In the genomic region with DNA sequence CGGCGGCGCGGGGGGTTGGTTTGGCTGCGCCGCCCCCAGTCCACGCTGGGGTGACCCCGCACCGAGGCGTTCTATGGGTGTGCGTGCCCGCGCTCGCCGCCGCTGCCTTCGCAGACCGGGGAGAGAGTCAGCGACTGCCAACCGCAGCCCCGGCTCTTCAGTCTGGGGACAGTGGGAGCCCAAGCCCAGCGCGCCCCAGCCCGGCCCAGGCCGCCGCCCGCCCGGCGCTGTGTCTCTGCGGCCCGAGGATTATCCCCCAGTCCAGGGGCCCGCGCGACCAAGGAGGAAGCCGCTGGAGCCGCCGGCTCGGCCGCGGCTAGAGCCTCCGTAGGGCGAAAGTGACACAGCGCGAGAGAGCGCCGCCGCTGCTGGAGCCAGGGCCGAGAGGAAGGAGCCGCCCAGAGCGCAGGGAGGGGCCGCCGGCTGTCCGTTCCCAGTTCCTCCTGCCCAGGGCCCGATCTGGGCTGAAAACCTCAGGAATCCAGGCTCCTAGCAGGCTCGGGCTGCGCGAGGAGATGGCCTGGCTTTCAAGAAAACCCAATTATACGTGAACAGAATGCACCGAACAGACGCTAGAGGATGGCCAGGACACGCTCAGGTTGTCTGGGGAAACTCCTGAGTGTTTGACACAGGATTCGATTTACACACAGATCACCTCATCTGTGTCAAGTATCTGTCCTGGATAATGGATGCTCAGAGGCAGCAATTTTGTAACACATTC, we compare ENCODE assay signal across 8 cellular contexts. TPM values are rescaled to one million over a fixed set of nuclear protein-coding genes. Genes with fewer than 3 reads are reported as not detected.
A peak's percentile ranks its signal among the peaks of the same experiment; 100 is the strongest.
DNase-seq lines count a peak whose midpoint lies in the region; ATAC-seq and TF ChIP-seq lines count a peak whose summit lies in the region.

No MANE protein-coding gene starts in this region.

- H3K9me3 Mint-ChIP-seq in activated T-helper 2 cell treated with anti-CD3 and anti-CD28 coated beads, Interferon-gamma antibody, Interleukin-2, Interleukin-4, amounts not matched to agents 10 μg/mL and 5 μg/mL and 100 μg/mL, durations not matched to agents 14 hours and 24 hours and 36 hours = no peaks in the 10 kb centered on the region
- H3K9me3 Mint-ChIP-seq in naive B cell = no peaks in the 10 kb centered on the region

- H3K27ac Mint-ChIP-seq in activated T-helper 2 cell treated with anti-CD3 and anti-CD28 coated beads, Interferon-gamma antibody, Interleukin-2, Interleukin-4, amounts not matched to agents 10 μg/mL and 5 μg/mL and 100 μg/mL, durations not matched to agents 14 hours and 24 hours and 36 hours = no peak overlapping the region
- no peak overlapping the region for H3K27ac Mint-ChIP-seq in naive B cell

- peak overlapping the region; percentile 30 for H3K4me3 Mint-ChIP-seq in activated T-helper 2 cell treated with anti-CD3 and anti-CD28 coated beads, Interferon-gamma antibody, Interleukin-2, Interleukin-4, amounts not matched to agents 10 μg/mL and 5 μg/mL and 100 μg/mL, durations not matched to agents 14 hours and 24 hours and 36 hours (ENCODE audit: low read depth)
- H3K4me3 Mint-ChIP-seq in naive B cell = peak overlapping the region; percentile 87 to 98 (median 94)

- no peaks in the 10 kb centered on the region for H3K36me3 ChIP-seq in upper lobe of right lung

- peaks cover 21% of the 10 kb centered on the region for H3K4me1 ChIP-seq in upper lobe of right lung

- no peaks in the 10 kb centered on the region for H3K27me3 ChIP-seq in upper lobe of right lung

- H3K27me3 Mint-ChIP-seq in activated T-helper 2 cell treated with anti-CD3 and anti-CD28 coated beads, Interferon-gamma antibody, Interleukin-2, Interleukin-4, amounts not matched to agents 10 μg/mL and 5 μg/mL and 100 μg/mL, durations not matched to agents 14 hours and 24 hours and 36 hours (ENCODE audit: low read depth) = peaks cover 14% of the 10 kb centered on the region
- peaks cover 0 to 26% (median 9%) of the 10 kb centered on the region in 3 donors for H3K27me3 Mint-ChIP-seq in naive B cell

- H3K4me3 ChIP-seq in foreskin fibroblast (ENCODE audit: low read depth in 1 of 2, low read length in 2 of 2) (peak overlapping the region; percentile 85 to 94), upper lobe of right lung (peak overlapping the region; percentile 75)

- intact Hi-C loops in activated T-helper 2 cell treated with anti-CD3 and anti-CD28 coated beads, Interferon-gamma antibody, Interleukin-2, Interleukin-4, amounts not matched to agents 10 μg/mL and 5 μg/mL and 100 μg/mL, durations not matched to agents 14 hours and 24 hours and 36 hours (cut with micrococcal nuclease) = no loop called here
- intact Hi-C loops in upper lobe of right lung (cut with DNase I) = no loop called here

- DNase-seq in activated effector memory CD4-positive, alpha-beta T cell treated with anti-CD3 and anti-CD28 coated beads, Interleukin-2, amount 50 U/mL, for 16 hours = peak; percentile 66
- no peak for DNase-seq in activated effector memory CD4-positive, alpha-beta T cell treated with Interleukin-2 at 50 U/mL for 16 hours
- DNase-seq in NCI-H774 (lab: John Stamatoyannopoulos, UW) = peak; percentile 26
- no peak for DNase-seq in activated T-helper 2 cell treated with anti-CD3 and anti-CD28 coated beads, Interferon-gamma antibody, Interleukin-2, Interleukin-4, amounts not matched to agents 10 μg/mL and 5 μg/mL and 100 μg/mL, durations not matched to agents 14 hours and 24 hours and 36 hours (ENCODE audit: low spot score)
- peak; percentile 82 to 94 for DNase-seq in foreskin fibroblast
- DNase-seq in naive B cell = peak; percentile 12
- DNase-seq in upper lobe of right lung = peak; percentile 89

- no peaks in the 10 kb centered on the region for H3K9me3 ChIP-seq in upper lobe of right lung

- H3K4me1 Mint-ChIP-seq in activated T-helper 2 cell treated with anti-CD3 and anti-CD28 coated beads, Interferon-gamma antibody, Interleukin-2, Interleukin-4, amounts not matched to agents 10 μg/mL and 5 μg/mL and 100 μg/mL, durations not matched to agents 14 hours and 24 hours and 36 hours (ENCODE audit: low read depth) = peaks cover 11% of the 10 kb centered on the region
- H3K4me1 Mint-ChIP-seq in naive B cell = peaks cover 8 to 26% (median 9%) of the 10 kb centered on the region in 3 donors

- ATAC-seq in HG02981 (IDR thresholded peaks at IDR 0.05; ENCODE audit: unreplicated experiment) (peak; percentile 39), naive B cell (ENCODE audit: low read depth in 2 of 2) (peak; percentile 30 to 36), upper lobe of right lung (peak; percentile 80)

- TF ChIP-seq CTCF in foreskin fibroblast (IDR thresholded peaks at IDR 0.05; ENCODE audit: low read depth, low read length) = no peak
- TF ChIP-seq CTCF in upper lobe of right lung (IDR thresholded peaks at IDR 0.05) = no peak

- H3K27ac ChIP-seq in upper lobe of right lung = peak overlapping the region; percentile 77

- H3K36me3 Mint-ChIP-seq in activated T-helper 2 cell treated with anti-CD3 and anti-CD28 coated beads, Interferon-gamma antibody, Interleukin-2, Interleukin-4, amounts not matched to agents 10 μg/mL and 5 μg/mL and 100 μg/mL, durations not matched to agents 14 hours and 24 hours and 36 hours (ENCODE audit: low read depth) = no peaks in the 10 kb centered on the region
- peaks cover 0 to under 1% of the 10 kb centered on the region in 2 donors for H3K36me3 Mint-ChIP-seq in naive B cell

RNA-seq across cellular contexts. Expression of gene CTIF, which starts 2.4 kb away (rescaled TPM):
- 7.0 and 7.5 TPM in 2 replicates for total RNA-seq in activated T-helper 2 cell treated with anti-CD3 and anti-CD28 coated beads, Interferon-gamma antibody, Interleukin-2, Interleukin-4, amounts not matched to agents 10 μg/mL and 5 μg/mL and 100 μg/mL, durations not matched to agents 14 hours and 24 hours and 36 hours
- polyA plus RNA-seq in naive B cell (ENCODE audit: low read depth in 6 of 6) = 1 to 10 TPM in 1 of 6 donors, under 1 TPM in 3, not detected in 2; 0.29 to 1.1 (median 0.66) TPM
- 72.4 TPM for total RNA-seq in upper lobe of right lung

Comparison
In these comparisons a context has a peak if more than half of its experiments do, and no peak if none do; other contexts are left out.
1. DNase-seq: peak in activated effector memory CD4-positive, alpha-beta T cell treated with anti-CD3 and anti-CD28 coated beads, Interleukin-2, amount 50 U/mL, for 16 hours (single experiment), NCI-H774 (single experiment), foreskin fibroblast (2 of 2), naive B cell (single experiment) and upper lobe of right lung (single experiment); none in activated effector memory CD4-positive, alpha-beta T cell treated with Interleukin-2 at 50 U/mL for 16 hours (single experiment) and activated T-helper 2 cell treated with anti-CD3 and anti-CD28 coated beads, Interferon-gamma antibody, Interleukin-2, Interleukin-4, amounts not matched to agents 10 μg/mL and 5 μg/mL and 100 μg/mL, durations not matched to agents 14 hours and 24 hours and 36 hours (single experiment).
2. Peak in every context shown above with its lines, with median percentiles within 50 percentile points of each other: ATAC-seq.